Comparison of ENCODE assay signal across 30 cellular contexts in the genomic region with DNA sequence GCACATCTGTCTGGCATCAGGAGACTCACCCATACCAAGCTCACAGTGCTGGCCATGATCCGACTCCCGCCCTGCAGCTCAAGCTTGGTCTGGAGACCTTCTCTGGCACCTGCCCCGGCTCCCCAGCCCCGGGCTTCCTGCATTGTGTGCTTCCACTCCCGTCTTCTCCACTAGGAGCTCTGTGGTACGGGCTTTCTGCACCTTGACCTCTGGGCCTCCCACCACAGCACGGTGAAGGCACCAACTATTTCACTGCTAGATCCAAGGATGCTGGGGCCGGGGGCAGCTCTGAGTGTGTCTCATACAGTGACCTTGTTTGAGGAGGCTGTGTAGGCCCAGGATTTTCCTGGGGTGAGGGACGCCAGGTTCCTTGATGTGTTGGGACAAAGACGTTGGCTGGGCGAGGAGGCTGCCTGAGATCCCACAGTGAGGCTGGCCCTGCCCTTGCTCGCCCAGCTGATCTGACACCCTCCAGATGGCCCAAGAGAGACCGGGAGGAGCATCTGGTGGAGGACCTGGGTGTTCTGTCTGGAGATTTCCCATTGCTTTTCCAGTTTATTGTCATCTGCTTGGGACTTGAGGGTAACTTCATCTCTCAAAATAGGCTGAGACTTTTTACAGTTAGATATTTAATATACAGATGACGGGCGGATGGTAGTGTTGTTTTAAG.
DNase-seq lines count a peak whose midpoint lies in the region; ATAC-seq and TF ChIP-seq lines count a peak whose summit lies in the region.
"Had no signal": no experiment of that assay in that cellular context is flagged by ENCODE, and none has a peak within 500 bp of the region (broad histone marks: within the 10 kb centered on the region; RNA-seq: fewer than 3 reads in every experiment).

No MANE protein-coding gene starts in this region.

- H3K36me3 Mint-ChIP-seq in activated T-cell treated with anti-CD3 and anti-CD28 coated beads, Interleukin-2, amount 50 U/mL, for 24 hours (ENCODE audit: low read depth), result peaks cover 3% of the 10 kb centered on the region
- no peaks in the 10 kb centered on the region for H3K36me3 Mint-ChIP-seq in activated T-cell treated with anti-CD3 and anti-CD28 coated beads, Interleukin-2, amount 50 U/mL, for 72 hours (ENCODE audit: insufficient read depth in 2 of 2)
- peaks cover 0 to 13% of the 10 kb centered on the region in 2 donors for H3K36me3 Mint-ChIP-seq in CD4-positive, alpha-beta memory T cell
- H3K36me3 Mint-ChIP-seq in WTC11, result no peaks in the 10 kb centered on the region
- H3K36me3 Mint-ChIP-seq: mesothelial cell of epicardium had no signal

- CTCF ChIA-PET in CD4-positive, alpha-beta memory T cell (lab: Charles Lee; ENCODE audit: partially characterized antibody), result no interaction called here
- CTCF ChIA-PET in WTC11 (lab: Charles Lee), result interaction anchor here (0.8 to 2.4 kb wide), 4 partner anchors 42 to 127 kb away, joined by 3 to 8 read pairs (median 4); partner anchors contain the start of gene HPCAL1
- CTCF ChIA-PET in OCI-LY7 (lab: Charles Lee; ENCODE audit: unreplicated experiment), result interaction anchor here (0.6 kb wide), 2 partner anchors 36 to 117 kb away, joined by 3 read pairs; no protein-coding TSS in a partner anchor

- H3K9me3 Mint-ChIP-seq in activated T-cell treated with anti-CD3 and anti-CD28 coated beads, Interleukin-2, amount 50 U/mL, for 24 hours, result no peaks in the 10 kb centered on the region
- H3K9me3 Mint-ChIP-seq in activated T-cell treated with anti-CD3 and anti-CD28 coated beads, Interleukin-2, amount 50 U/mL, for 72 hours, result no peaks in the 10 kb centered on the region
- H3K9me3 Mint-ChIP-seq in CD4-positive, alpha-beta memory T cell, result no peaks in the 10 kb centered on the region
- H3K9me3 Mint-ChIP-seq in WTC11, result no peaks in the 10 kb centered on the region
- H3K9me3 Mint-ChIP-seq: activated CD4-positive, alpha-beta T cell treated with anti-CD3 and anti-CD28 coated beads, Interleukin-2, amount 10 ng/mL, durations not matched to agents 7 days and 5 days; IgD-negative memory B cell; mesothelial cell of epicardium had no signal

- no peak overlapping the region for H2AFZ ChIP-seq in osteoblast (ENCODE audit: low read length)
- no peak overlapping the region for H2AFZ ChIP-seq in OCI-LY7 (ENCODE audit: low read length)

- peaks cover 26% of the 10 kb centered on the region for H3K4me1 ChIP-seq in CD4-positive, alpha-beta memory T cell (ENCODE audit: insufficient read depth, low read length)
- H3K4me1 ChIP-seq in osteoblast (ENCODE audit: insufficient read depth, low read length) (no peaks in the 10 kb centered on the region), OCI-LY7 (ENCODE audit: insufficient read depth, low read length, poor library complexity, severe bottlenecking) (peaks cover 6% of the 10 kb centered on the region), vagina (no peaks in the 10 kb centered on the region)
- H3K4me1 ChIP-seq: breast epithelium, psoas muscle, sigmoid colon had no signal

- no peaks in the 10 kb centered on the region for H3K27me3 Mint-ChIP-seq in activated T-cell treated with anti-CD3 and anti-CD28 coated beads, Interleukin-2, amount 50 U/mL, for 24 hours
- H3K27me3 Mint-ChIP-seq in activated T-cell treated with anti-CD3 and anti-CD28 coated beads, Interleukin-2, amount 50 U/mL, for 72 hours (ENCODE audit: low read depth), result no peaks in the 10 kb centered on the region
- H3K27me3 Mint-ChIP-seq in CD4-positive, alpha-beta memory T cell, result no peaks in the 10 kb centered on the region
- H3K27me3 Mint-ChIP-seq in WTC11 (ENCODE audit: low read depth), result no peaks in the 10 kb centered on the region
- H3K27me3 Mint-ChIP-seq: activated CD4-positive, alpha-beta T cell treated with anti-CD3 and anti-CD28 coated beads, Interleukin-2, amount 10 ng/mL, durations not matched to agents 7 days and 5 days; activated naive CD8-positive, alpha-beta T cell; B cell; IgD-negative memory B cell had no signal

- peaks cover 59% of the 10 kb centered on the region for H3K4me1 Mint-ChIP-seq in activated T-cell treated with anti-CD3 and anti-CD28 coated beads, Interleukin-2, amount 50 U/mL, for 24 hours (ENCODE audit: low read depth)
- H3K4me1 Mint-ChIP-seq in activated T-cell treated with anti-CD3 and anti-CD28 coated beads, Interleukin-2, amount 50 U/mL, for 72 hours (ENCODE audit: low read depth), result peaks cover 23% of the 10 kb centered on the region
- H3K4me1 Mint-ChIP-seq in CD4-positive, alpha-beta memory T cell, result peaks cover 14 to 69% (median 41%) of the 10 kb centered on the region in 4 donors
- no peaks in the 10 kb centered on the region; the same call in 1 of the 2 replicates for H3K4me1 Mint-ChIP-seq in WTC11

- no peak for ATAC-seq in activated T-cell treated with anti-CD3 and anti-CD28 coated beads, Interleukin-2, amount 50 U/mL, for 72 hours (replicated peaks in 1 of 2)
- ATAC-seq in WTC11, result peak; percentile 43
- ATAC-seq: heart right ventricle, psoas muscle had no signal

- H3K9me2 ChIP-seq in OCI-LY7 (ENCODE audit: insufficient read depth, low read length), result no peaks in the 10 kb centered on the region

- no peaks in the 10 kb centered on the region for H3K9me3 ChIP-seq in CD4-positive, alpha-beta memory T cell (ENCODE audit: control insufficient read depth in 1 of 2, low read length in 2 of 2)
- H3K9me3 ChIP-seq in osteoblast (ENCODE audit: low read depth, low read length) (no peaks in the 10 kb centered on the region), OCI-LY7 (ENCODE audit: low read length) (no peaks in the 10 kb centered on the region), vagina (no peaks in the 10 kb centered on the region)
- H3K9me3 ChIP-seq: breast epithelium, heart right ventricle, left ventricle myocardium inferior, Peyer's patch, psoas muscle, sigmoid colon, tibial nerve had no signal

- intact Hi-C loops in CD4-positive, alpha-beta memory T cell (cut with micrococcal nuclease), result loop anchor here (5.0 kb wide), 1 partner anchor 41 kb away; no protein-coding TSS in a partner anchor
- intact Hi-C loops in OCI-LY7 (cut with micrococcal nuclease; ENCODE audit: unreplicated experiment) (no loop called here), vagina (cut with DNase I) (no loop called here)

- no peaks in the 10 kb centered on the region for H3K36me3 ChIP-seq in CD4-positive, alpha-beta memory T cell (ENCODE audit: insufficient read depth, low read length)
- H3K36me3 ChIP-seq in osteoblast (ENCODE audit: insufficient read depth, low read length), result peaks cover 3% of the 10 kb centered on the region
- H3K36me3 ChIP-seq in OCI-LY7 (ENCODE audit: insufficient read depth, low read length), result no peaks in the 10 kb centered on the region
- no peaks in the 10 kb centered on the region for H3K36me3 ChIP-seq in vagina
- H3K36me3 ChIP-seq: breast epithelium, heart right ventricle, left ventricle myocardium inferior, Peyer's patch, sigmoid colon, tibial nerve had no signal

- H3K4me3 ChIP-seq in CD4-positive, alpha-beta memory T cell (ENCODE audit: low read length in 2 of 2), result no peak overlapping the region
- H3K4me3 ChIP-seq in osteoblast (ENCODE audit: insufficient read depth, low read length), result no peak overlapping the region
- no peak overlapping the region for H3K4me3 ChIP-seq in OCI-LY7 (ENCODE audit: low read depth, low read length, poor library complexity, severe bottlenecking)
- H3K4me3 ChIP-seq in vagina, result no peak overlapping the region
- H3K4me3 ChIP-seq: breast epithelium, heart right ventricle, left ventricle myocardium inferior, Peyer's patch, psoas muscle, sigmoid colon, tibial nerve had no signal

- no peak overlapping the region for H3K4me3 Mint-ChIP-seq in activated T-cell treated with anti-CD3 and anti-CD28 coated beads, Interleukin-2, amount 50 U/mL, for 24 hours
- no peak overlapping the region for H3K4me3 Mint-ChIP-seq in activated T-cell treated with anti-CD3 and anti-CD28 coated beads, Interleukin-2, amount 50 U/mL, for 72 hours
- no peak overlapping the region for H3K4me3 Mint-ChIP-seq in CD4-positive, alpha-beta memory T cell
- no peak overlapping the region for H3K4me3 Mint-ChIP-seq in WTC11
- H3K4me3 Mint-ChIP-seq: activated CD4-positive, alpha-beta T cell treated with anti-CD3 and anti-CD28 coated beads, Interleukin-2, amount 10 ng/mL, durations not matched to agents 7 days and 5 days; activated naive CD8-positive, alpha-beta T cell; B cell; IgD-negative memory B cell; mesothelial cell of epicardium had no signal

- POLR2A ChIA-PET in CD4-positive, alpha-beta memory T cell (lab: Charles Lee; ENCODE audit: partially characterized antibody), result interaction anchor here (1.5 kb wide), 1 partner anchor 13 kb away, joined by 3 read pairs; no protein-coding TSS in a partner anchor
- POLR2A ChIA-PET in WTC11 (lab: Charles Lee), result no interaction called here
- POLR2A ChIA-PET in OCI-LY7 (lab: Charles Lee), result no interaction called here

- H3K4me2 ChIP-seq in osteoblast (ENCODE audit: insufficient read depth, low read length) (no peak overlapping the region), OCI-LY7 (ENCODE audit: low read length) (no peak overlapping the region)

- no peak for TF ChIP-seq POLR2A in vagina (IDR thresholded peaks at IDR 0.05)

- DNase-seq in activated T-cell treated with anti-CD3 and anti-CD28 coated beads, Interleukin-2, amount 50 U/mL, for 24 hours, result no peak
- no peak for DNase-seq in activated T-cell treated with anti-CD3 and anti-CD28 coated beads, Interleukin-2, amount 50 U/mL, for 72 hours
- no peak for DNase-seq in CD4-positive, alpha-beta memory T cell
- DNase-seq in WTC11 (ENCODE audit: low spot score) (no peak), osteoblast (ENCODE audit: insufficient read length, low spot score, missing footprints) (peak; percentile 50), HT-29 (ENCODE audit: low spot score) (no peak), OCI-LY7 (ENCODE audit: low spot score) (no peak), vagina (ENCODE audit: extremely low spot score in 2 of 2) (no peak)
- DNase-seq: ACHN; activated CD4-positive, alpha-beta T cell treated with anti-CD3 and anti-CD28 coated beads, Interleukin-2, amount 10 ng/mL, durations not matched to agents 7 days and 5 days; COR-L47; GDM1; heart right ventricle; left ventricle myocardium inferior; NCI-H446 treated with DMSO at 0.1 percent for 48 hours; nucleus accumbens; SIG-M5; sigmoid colon; stimulated activated CD4-positive, alpha-beta T cell treated with anti-CD3 and anti-CD28 coated beads, Interleukin-12 subunit alpha, Interleukin-12 subunit beta, amount 100 ng/mL, for 4 hours; stimulated activated CD4-positive, alpha-beta T cell treated with anti-CD3 and anti-CD28 coated beads, Interleukin-2, amount 100 ng/mL, for 48 hours; T1000 had no signal

- no peak overlapping the region for H3K27ac ChIP-seq in CD4-positive, alpha-beta memory T cell (ENCODE audit: low read depth, low read length)
- H3K27ac ChIP-seq in osteoblast (ENCODE audit: low read depth, low read length), result no peak overlapping the region
- no peak overlapping the region for H3K27ac ChIP-seq in OCI-LY7 (ENCODE audit: low read depth, low read length, poor library complexity, severe bottlenecking)
- no peak overlapping the region for H3K27ac ChIP-seq in vagina
- H3K27ac ChIP-seq: breast epithelium, heart right ventricle, left ventricle myocardium inferior, Peyer's patch, psoas muscle, sigmoid colon, tibial nerve, VCaP had no signal

- TF ChIP-seq CTCF in WTC11 (IDR thresholded peaks at IDR 0.05), result no peak
- no peak for TF ChIP-seq CTCF in osteoblast (IDR thresholded peaks at IDR 0.05; ENCODE audit: extremely low read depth, low read depth, low read length)
- no peak for TF ChIP-seq CTCF in OCI-LY7 (conservative IDR thresholded peaks at IDR 0.05; ENCODE audit: low read length)
- TF ChIP-seq CTCF in vagina (IDR thresholded peaks at IDR 0.05), result no peak

- H3K27ac Mint-ChIP-seq in activated T-cell treated with anti-CD3 and anti-CD28 coated beads, Interleukin-2, amount 50 U/mL, for 24 hours, result peak overlapping the region; percentile 67
- no peak overlapping the region for H3K27ac Mint-ChIP-seq in activated T-cell treated with anti-CD3 and anti-CD28 coated beads, Interleukin-2, amount 50 U/mL, for 72 hours
- H3K27ac Mint-ChIP-seq in CD4-positive, alpha-beta memory T cell, result peak overlapping the region in 4 of 7 donors; percentile 24 to 66 (median 36)
- peak overlapping the region; percentile 38; the same call in 1 of the 2 replicates for H3K27ac Mint-ChIP-seq in WTC11
- H3K27ac Mint-ChIP-seq: activated CD4-positive, alpha-beta T cell treated with anti-CD3 and anti-CD28 coated beads, Interleukin-2, amount 10 ng/mL, durations not matched to agents 7 days and 5 days; activated naive CD8-positive, alpha-beta T cell; B cell; IgD-negative memory B cell; mesothelial cell of epicardium had no signal

- H3K79me2 ChIP-seq in osteoblast (ENCODE audit: insufficient read depth, low read length), result peaks cover 97% of the 10 kb centered on the region
- no peaks in the 10 kb centered on the region for H3K79me2 ChIP-seq in OCI-LY7 (ENCODE audit: insufficient read depth, low read depth, low read length)

- no TSS peak for BruUV-seq in OCI-LY7 (replicated peaks; lab: Mats Ljungman, UMichigan)

- H3K27me3 ChIP-seq in CD4-positive, alpha-beta memory T cell (ENCODE audit: insufficient read depth, low read length), result no peaks in the 10 kb centered on the region
- H3K27me3 ChIP-seq in osteoblast (ENCODE audit: insufficient read depth, low read length), result no peaks in the 10 kb centered on the region
- H3K27me3 ChIP-seq in vagina, result no peaks in the 10 kb centered on the region
- H3K27me3 ChIP-seq: breast epithelium, heart right ventricle, Peyer's patch, sigmoid colon, tibial nerve had no signal

- H4K20me1 ChIP-seq in osteoblast (ENCODE audit: insufficient read depth, low read length) (peaks cover 70% of the 10 kb centered on the region), OCI-LY7 (ENCODE audit: insufficient read depth, low read length) (no peaks in the 10 kb centered on the region; the same call in 1 of the 2 replicates)
